ENCODE assay signal across 8 cellular contexts in genomic region chr15:41894791-41895463, GRCh38. TPM values are rescaled to one million over a fixed set of nuclear protein-coding genes. Genes with fewer than 3 reads are reported as not detected.
DNase-seq lines count a peak whose midpoint lies in the region; ATAC-seq and TF ChIP-seq lines count a peak whose summit lies in the region.

No MANE protein-coding gene starts in this region.

- H3K27me3 ChIP-seq in endodermal cell (ENCODE audit: control insufficient read depth, insufficient read depth, low read length, poor library complexity, severe bottlenecking): no peaks in the 10 kb centered on the region
- H3K27me3 ChIP-seq in stomach: no peaks in the 10 kb centered on the region

- TF ChIP-seq POLR2A in stomach (IDR thresholded peaks at IDR 0.05): no peak

- 86% methylated on average over 12 to 24 of the region's 24 CpGs for WGBS in endodermal cell (ENCODE audit: insufficient coverage in 1 of 2, insufficient read length in 1 of 2), 2 experiments
- 13 to 31% (median 23%) methylated on average over 16 to 24 of the region's 24 CpGs for WGBS in stomach, 5 donors

- H3K4me3 Mint-ChIP-seq in endodermal cell (no peak overlapping the region), neural crest cell (no peak overlapping the region)

- H3K36me3 Mint-ChIP-seq in endodermal cell (ENCODE audit: low read depth) (peaks cover 13% of the 10 kb centered on the region), neural crest cell (ENCODE audit: low read depth) (no peaks in the 10 kb centered on the region)

- H3K36me3 ChIP-seq in endodermal cell (ENCODE audit: control insufficient read depth, insufficient read depth, low read length) (peaks cover 8% of the 10 kb centered on the region), stomach (peaks cover 0 to 36% (median 25%) of the 10 kb centered on the region in 4 donors)

- DNase-seq in NCI-H2196 treated with DMSO at 0.1 percent for 48 hours (lab: John Stamatoyannopoulos, UW; ENCODE audit: unreplicated experiment) (peak; percentile 12), endodermal cell (peak; percentile 78), neural crest cell (ENCODE audit: low read depth, low spot score) (no peak), stomach (peak; percentile 68), globus pallidus (ENCODE audit: low spot score) (no peak)
- peak; percentile 87 for DNase-seq in activated CD8-positive, alpha-beta memory T cell treated with anti-CD3 and anti-CD28 coated beads for 24 hours

- TF ChIP-seq EP300 in stomach (IDR thresholded peaks at IDR 0.05): no peak

- H3K4me3 ChIP-seq in endodermal cell (ENCODE audit: low read length) (no peak overlapping the region), stomach (peak overlapping the region in 3 of 4 donors; percentile 17 to 26 (median 18))

- H3K27me3 Mint-ChIP-seq in endodermal cell (ENCODE audit: insufficient read depth) (no peaks in the 10 kb centered on the region), neural crest cell (ENCODE audit: low read depth) (no peaks in the 10 kb centered on the region)

- H3K4me1 ChIP-seq in endodermal cell (ENCODE audit: control insufficient read depth, insufficient read depth, low read length) (peaks cover 18% of the 10 kb centered on the region), stomach (peaks cover 24 to 35% (median 35%) of the 10 kb centered on the region in 4 donors)

- H3K9me3 ChIP-seq in endodermal cell (ENCODE audit: control insufficient read depth, low read length) (no peaks in the 10 kb centered on the region), stomach (no peaks in the 10 kb centered on the region)

- H3K9ac ChIP-seq in endodermal cell (ENCODE audit: extremely low read depth, low read length, poor library complexity, severe bottlenecking): no peak overlapping the region

- H3K27ac Mint-ChIP-seq in endodermal cell (peak overlapping the region; percentile 30), neural crest cell (ENCODE audit: unreplicated experiment) (peak overlapping the region; percentile 16)

- intact Hi-C loops in stomach (cut with DNase I; ENCODE audit: low total_unique reads): no loop called here

- H3K4me1 Mint-ChIP-seq in endodermal cell: peaks cover 28% of the 10 kb centered on the region
- peaks cover 14% of the 10 kb centered on the region for H3K4me1 Mint-ChIP-seq in neural crest cell

- ATAC-seq in GM18502 (IDR thresholded peaks at IDR 0.05; ENCODE audit: poor library complexity, unreplicated experiment) (peak; percentile 93), HG02798 (IDR thresholded peaks at IDR 0.05; ENCODE audit: poor library complexity, unreplicated experiment) (peak; percentile 84)

- H3K27ac ChIP-seq in endodermal cell (ENCODE audit: low read depth, low read length) (no peak overlapping the region), stomach (peak overlapping the region; percentile 43 to 77 (median 64))

- TF ChIP-seq CTCF in endodermal cell (conservative IDR thresholded peaks at IDR 0.05) (no peak), neural crest cell (conservative IDR thresholded peaks at IDR 0.05) (no peak), stomach (IDR thresholded peaks at IDR 0.05) (no peak)

- H3K9me3 Mint-ChIP-seq in endodermal cell: no peaks in the 10 kb centered on the region
- H3K9me3 Mint-ChIP-seq in neural crest cell: no peaks in the 10 kb centered on the region

RNA-seq across cellular contexts. Expression of gene SPTBN5, which starts 1.1 kb away (rescaled TPM):
- total RNA-seq in endodermal cell: 1 to 10 TPM; 2.0 to 2.8 TPM
- polyA plus RNA-seq in endodermal cell (2013, experiment 1 of 2): 0.25 TPM
- polyA plus RNA-seq in endodermal cell (2013, experiment 2 of 2): 0.29 TPM
- total RNA-seq in neural crest cell: 0.77 and 1.1 TPM in 2 replicates
- 1 to 10 TPM in 1 of 5 donors, under 1 TPM in 3, not detected in 1; 0.29 to 4.9 (median 0.80) TPM for total RNA-seq in stomach
- polyA plus RNA-seq in stomach: 1 to 10 TPM; 2.6 to 3.2 (median 2.9) TPM

RNA-seq across cellular contexts. Expression of gene PLA2G4B, which starts 56.3 kb away (rescaled TPM):
- total RNA-seq in endodermal cell: 10 to 100 TPM in 1 of 2 donors, 1 to 10 TPM in 1; 6.9 to 10.1 TPM
- 21.8 TPM for polyA plus RNA-seq in endodermal cell (2013, experiment 1 of 2)
- 25.3 TPM for polyA plus RNA-seq in endodermal cell (2013, experiment 2 of 2)
- total RNA-seq in neural crest cell: 5.7 and 8.5 TPM in 2 replicates
- 10 to 100 TPM in 3 of 5 donors, 1 to 10 TPM in 2; 2.6 to 71.2 (median 22.6) TPM for total RNA-seq in stomach
- 10 to 100 TPM in 1 of 3 donors, 1 to 10 TPM in 2; 4.0 to 38.5 (median 5.3) TPM for polyA plus RNA-seq in stomach

Comparison
In these comparisons a context has a peak if more than half of its experiments do, and no peak if none do; other contexts are left out.
1. DNase-seq: peak in NCI-H2196 treated with DMSO at 0.1 percent for 48 hours (single experiment), activated CD8-positive, alpha-beta memory T cell treated with anti-CD3 and anti-CD28 coated beads for 24 hours (single experiment), endodermal cell (single experiment) and stomach (single experiment); none in neural crest cell (single experiment) and globus pallidus (single experiment).